Comparison of ENCODE assay signal across 28 cellular contexts in genomic region chr1:173044656-173045055, GRCh38. TPM values are rescaled to one million over a fixed set of nuclear protein-coding genes. Genes with fewer than 3 reads are reported as not detected.
"Had no signal": no experiment of that assay in that cellular context is flagged by ENCODE, and none has a peak within 500 bp of the region (broad histone marks: within the 10 kb centered on the region; RNA-seq: fewer than 3 reads in every experiment).

No MANE protein-coding gene starts in this region.

- H3K27ac ChIP-seq: neural progenitor cell, ovary, parathyroid adenoma, psoas muscle, right lobe of liver, sigmoid colon, stomach, thoracic aorta, thyroid gland, tibial nerve, upper lobe of left lung, vagina had no signal

- H3K4me3 ChIP-seq: neural progenitor cell, ovary, psoas muscle, right lobe of liver, sigmoid colon, stomach, thoracic aorta, thyroid gland, tibial nerve, upper lobe of left lung, vagina had no signal

- H2AFZ ChIP-seq: neural progenitor cell, parathyroid adenoma had no signal

- H3K4me2 ChIP-seq: neural progenitor cell had no signal

- ATAC-seq: psoas muscle; right cardiac atrium; right lobe of liver; stimulated activated effector memory CD8-positive, alpha-beta T cell treated with anti-CD3 and anti-CD28 coated beads, Interleukin-12 subunit alpha, Interleukin-12 subunit beta, amount 100 ng/mL, for 72 hours; stimulated activated naive B cell treated with anti-CD40 and anti-IgM and Interleukin-4, amounts not matched to agents 10 μg/mL and 1 μg/mL and 100 μg/mL, for 72 hours had no signal

- H3K9me3 ChIP-seq: ovary, psoas muscle, right lobe of liver, sigmoid colon, stomach, thoracic aorta, thyroid gland, tibial nerve, upper lobe of left lung, vagina had no signal

- H3K27me3 ChIP-seq: neural progenitor cell, ovary, right lobe of liver, sigmoid colon, stomach, thyroid gland, tibial nerve, upper lobe of left lung, vagina had no signal

- H3K36me3 ChIP-seq: neural progenitor cell, ovary, right lobe of liver, sigmoid colon, stomach, thoracic aorta, thyroid gland, tibial nerve, upper lobe of left lung, vagina had no signal

- H3K4me1 ChIP-seq: neural progenitor cell, psoas muscle, right lobe of liver, sigmoid colon, thyroid gland, tibial nerve, vagina had no signal

- H3K9ac ChIP-seq: neural progenitor cell, parathyroid adenoma had no signal

- H3K79me2 ChIP-seq: parathyroid adenoma had no signal

- DNase-seq: occipital lobe; ovary; posterior cingulate gyrus; psoas muscle; right cardiac atrium; right lobe of liver; sigmoid colon; small intestine; stimulated activated CD4-positive, alpha-beta T cell treated with anti-CD3 and anti-CD28 coated beads, Interleukin-15, amount 100 ng/mL, for 24 hours; stimulated activated CD4-positive, alpha-beta T cell treated with anti-CD3 and anti-CD28 coated beads, Interleukin-2, amount 100 ng/mL, for 24 hours; stimulated activated CD4-positive, alpha-beta T cell treated with anti-CD3 and anti-CD28 coated beads, Interleukin-2, amount 100 ng/mL, for 48 hours; stimulated activated CD4-positive, alpha-beta T cell treated with anti-CD3 and anti-CD28 coated beads, Interleukin-4, amount 100 ng/mL, for 24 hours; stimulated activated naive B cell treated with anti-CD40 and anti-IgM and Interleukin-4, amounts not matched to agents 10 μg/mL and 1 μg/mL and 100 μg/mL, for 72 hours; stimulated activated naive CD4-positive, alpha-beta T cell treated with Interleukin-2 at 50 U/mL for 16 hours; stomach; thyroid gland; trophoblast cell; upper lobe of left lung had no signal

- FAIRE-seq: small intestine, urothelium cell line had no signal

RNA-seq across cellular contexts. Expression of gene TNFSF18, which starts 6.1 kb away (rescaled TPM):
- total RNA-seq: progenitor cell of endocrine pancreas, right cardiac atrium, right lobe of liver, stomach, thyroid gland, tibial nerve, ureter, vagina had no signal
- polyA plus RNA-seq: neural cell, ovary, right cardiac atrium had no signal
